Comparison of ENCODE assay signal across 1 cellular context in genomic region chr1:24483441-24483840, GRCh38.
TF ChIP-seq lines count a peak whose summit lies in the region.

No MANE protein-coding gene starts in this region.

TF ChIP-seq in H1, 55 proteins besides CTCF, POLR2A, EP300 and RAD21:
- TF ChIP-seq SIN3A (conservative IDR thresholded peaks at IDR 0.05 in 1 of 2, IDR thresholded peaks at IDR 0.05 in 1 of 2; ENCODE audit: low read depth in 1 of 2, low read length in 2 of 2), result no peak
- TF ChIP-seq SP1 (IDR thresholded peaks at IDR 0.05; ENCODE audit: low read depth, low read length), result no peak
- no peak for TF ChIP-seq NRF1 (IDR thresholded peaks at IDR 0.05; ENCODE audit: low read depth, low read length)
- no peak for TF ChIP-seq CTBP2 (IDR thresholded peaks at IDR 0.05; ENCODE audit: borderline replicate concordance, insufficient read depth, insufficient read length, low read length)
